ENCODE assay signal across 8 cellular contexts in the genomic region with DNA sequence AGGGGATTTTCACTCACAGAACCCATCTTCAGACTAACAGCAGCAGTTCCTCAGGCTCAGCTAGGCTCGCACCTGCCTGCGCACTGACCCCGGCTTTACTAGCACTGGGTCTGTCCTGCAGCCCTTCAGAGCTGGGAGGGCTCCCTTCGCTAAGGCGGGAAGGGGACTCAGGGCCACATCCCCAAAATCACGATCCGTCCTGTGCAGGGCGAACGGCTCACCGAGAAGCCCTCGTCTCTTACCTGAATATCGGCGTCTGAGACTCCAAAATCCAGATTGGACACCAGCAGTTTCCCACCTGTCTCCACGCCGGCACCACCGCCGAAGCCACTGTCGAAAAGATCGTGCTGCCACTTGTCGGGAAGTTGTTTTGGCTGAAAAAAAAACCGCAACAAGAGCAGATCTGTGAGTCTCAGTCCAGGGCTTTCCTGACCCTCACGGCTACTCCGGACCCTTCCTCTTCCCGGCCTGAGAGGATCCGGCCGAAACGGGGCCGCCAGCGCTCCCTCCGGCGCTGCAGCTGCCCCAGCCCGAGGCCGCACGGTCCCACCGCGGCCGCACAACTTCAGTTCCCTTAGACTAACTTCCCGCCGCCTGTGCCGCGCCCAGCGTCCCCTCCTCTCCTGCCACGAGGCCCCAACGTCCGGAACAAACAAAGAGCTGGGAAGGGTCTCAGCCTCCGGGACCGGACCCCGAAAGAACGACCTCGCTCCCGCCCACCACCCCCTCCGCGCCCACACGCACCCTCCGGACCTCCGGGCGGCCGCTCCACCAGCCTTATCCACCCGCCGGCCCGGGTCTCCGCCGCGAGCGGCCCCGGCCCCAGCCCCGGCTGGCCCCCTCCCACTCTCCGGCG. TPM values are rescaled to one million over a fixed set of nuclear protein-coding genes. Genes with fewer than 3 reads are reported as not detected.
DNase-seq lines count a peak whose midpoint lies in the region; ATAC-seq lines count a peak whose summit lies in the region.

No MANE protein-coding gene starts in this region.

- H3K9me3 Mint-ChIP-seq in activated T-cell treated with anti-CD3 and anti-CD28 coated beads, Interleukin-2, amount 50 U/mL, for 4 hours, result no peaks in the 10 kb centered on the region

- peaks cover 50% of the 10 kb centered on the region for H3K36me3 ChIP-seq in iPS-18a (ENCODE audit: control insufficient read depth, low read depth, low read length)

- no peak for DNase-seq in activated T-cell treated with anti-CD3 and anti-CD28 coated beads, Interleukin-2, amount 50 U/mL, for 4 hours
- peak; percentile 45 for DNase-seq in stimulated activated naive CD8-positive, alpha-beta T cell treated with anti-CD3 and anti-CD28 coated beads, Interleukin-15, Interleukin-2, amounts not matched to agents 100 U/mL and 50 U/mL, for 24 hours
- DNase-seq in SHP77 (lab: John Stamatoyannopoulos, UW) (no peak), hypothalamus (lab: John Stamatoyannopoulos, UW) (no peak)

- H3K27ac ChIP-seq in iPS-18a (ENCODE audit: low read length), result no peak overlapping the region

- peaks cover 25% of the 10 kb centered on the region for H3K36me3 Mint-ChIP-seq in activated T-cell treated with anti-CD3 and anti-CD28 coated beads, Interleukin-2, amount 50 U/mL, for 4 hours (ENCODE audit: insufficient read depth)

- no peaks in the 10 kb centered on the region for H3K27me3 ChIP-seq in iPS-18a (ENCODE audit: control insufficient read depth, insufficient read depth, low read length)

- no peaks in the 10 kb centered on the region for H3K9me3 ChIP-seq in iPS-18a (ENCODE audit: control insufficient read depth, low read depth, low read length)

- H3K4me1 ChIP-seq in iPS-18a (ENCODE audit: control insufficient read depth, low read depth, low read length), result peaks cover 4% of the 10 kb centered on the region

- H3K27me3 Mint-ChIP-seq in activated T-cell treated with anti-CD3 and anti-CD28 coated beads, Interleukin-2, amount 50 U/mL, for 4 hours (ENCODE audit: low read depth), result no peaks in the 10 kb centered on the region

- H3K4me3 ChIP-seq in iPS-18a (ENCODE audit: low read length), result peak overlapping the region; percentile 92

- peaks cover 22% of the 10 kb centered on the region for H3K4me1 Mint-ChIP-seq in activated T-cell treated with anti-CD3 and anti-CD28 coated beads, Interleukin-2, amount 50 U/mL, for 4 hours (ENCODE audit: low read depth)

- ATAC-seq in GM18517 (IDR thresholded peaks at IDR 0.05; ENCODE audit: unreplicated experiment) (peak; percentile 6), HG03108 (IDR thresholded peaks at IDR 0.05; ENCODE audit: unreplicated experiment) (peak; percentile 11), GM21825 (IDR thresholded peaks at IDR 0.05; ENCODE audit: unreplicated experiment) (no peak)
- peak in 1 of 2 donors; percentile 4 for ATAC-seq in activated T-cell treated with anti-CD3 and anti-CD28 coated beads, Interleukin-2, amount 50 U/mL, for 4 hours
- ATAC-seq in stimulated activated naive CD8-positive, alpha-beta T cell treated with anti-CD3 and anti-CD28 coated beads, Interleukin-15, Interleukin-2, amounts not matched to agents 100 U/mL and 50 U/mL, for 24 hours, result no peak

- H3K4me3 Mint-ChIP-seq in activated T-cell treated with anti-CD3 and anti-CD28 coated beads, Interleukin-2, amount 50 U/mL, for 4 hours, result peak overlapping the region; percentile 88

- peak overlapping the region; percentile 93 for H3K9ac ChIP-seq in iPS-18a (ENCODE audit: low read length)

RNA-seq across cellular contexts. Expression of gene ALYREF, which starts 0.7 kb away (rescaled TPM):
- 100 to 1,000 TPM; 321 to 369 (median 324) TPM for total RNA-seq in activated T-cell treated with anti-CD3 and anti-CD28 coated beads, Interleukin-2, amount 50 U/mL, for 4 hours

RNA-seq across cellular contexts. Expression of gene ANAPC11, which starts 0.8 kb away (rescaled TPM):
- total RNA-seq in activated T-cell treated with anti-CD3 and anti-CD28 coated beads, Interleukin-2, amount 50 U/mL, for 4 hours, result 100 to 1,000 TPM; 128 to 157 (median 153) TPM

RNA-seq across cellular contexts. Expression of gene NPB, which starts 11.4 kb away (rescaled TPM):
- total RNA-seq in activated T-cell treated with anti-CD3 and anti-CD28 coated beads, Interleukin-2, amount 50 U/mL, for 4 hours, result under 1 TPM in 2 of 3 donors, not detected in 1; 0.14 to 0.24 TPM

RNA-seq across cellular contexts. Expression of gene ARHGDIA, which starts 19.5 kb away (rescaled TPM):
- 100 to 1,000 TPM; 789 to 858 (median 821) TPM for total RNA-seq in activated T-cell treated with anti-CD3 and anti-CD28 coated beads, Interleukin-2, amount 50 U/mL, for 4 hours

RNA-seq across cellular contexts. Expression of gene PCYT2, which starts 20.5 kb away (rescaled TPM):
- total RNA-seq in activated T-cell treated with anti-CD3 and anti-CD28 coated beads, Interleukin-2, amount 50 U/mL, for 4 hours, result 10 to 100 TPM; 23.5 to 25.8 (median 25.7) TPM

Comparison
In these comparisons a context has a peak if more than half of its experiments do, and no peak if none do; other contexts are left out.
1. ATAC-seq: peak in GM18517 (single experiment) and HG03108 (single experiment); none in stimulated activated naive CD8-positive, alpha-beta T cell treated with anti-CD3 and anti-CD28 coated beads, Interleukin-15, Interleukin-2, amounts not matched to agents 100 U/mL and 50 U/mL, for 24 hours (single experiment) and GM21825 (single experiment).